Comparison of ENCODE assay signal across 22 cellular contexts in the genomic region with DNA sequence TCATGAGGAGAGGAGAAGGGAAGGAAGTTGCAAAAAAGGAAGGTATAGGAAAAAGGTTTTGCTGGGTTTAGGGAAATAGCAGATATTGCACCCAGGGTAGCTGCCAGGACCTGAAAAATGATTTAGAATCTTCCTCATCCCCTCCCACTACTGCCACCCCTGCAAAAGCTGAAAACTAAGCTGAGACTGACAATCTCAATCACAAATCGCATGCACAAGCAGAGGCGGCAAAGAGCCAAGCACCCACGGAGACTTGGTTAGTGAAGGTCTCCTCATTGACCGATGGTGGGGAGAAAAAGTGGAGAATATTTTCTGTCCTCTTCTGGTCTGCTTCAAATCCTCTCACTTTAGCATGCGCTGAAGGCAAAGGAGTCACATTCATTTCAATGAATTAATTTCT.
"Had no signal": no experiment of that assay in that cellular context is flagged by ENCODE, and none has a peak within 500 bp of the region (broad histone marks: within the 10 kb centered on the region; RNA-seq: fewer than 3 reads in every experiment).

No MANE protein-coding gene starts in this region.

- H3K4me1 ChIP-seq: colonic mucosa, left ventricle myocardium inferior, lower lobe of right lung, parathyroid adenoma, prostate gland, stomach, transverse colon had no signal

- H3K4me2 ChIP-seq: hepatocyte had no signal

- H3K9ac ChIP-seq: parathyroid adenoma had no signal

- H3K9me3 ChIP-seq: colonic mucosa, lower lobe of right lung, prostate gland, stomach, thoracic aorta, transverse colon had no signal

- H3K36me3 ChIP-seq: colonic mucosa, left ventricle myocardium inferior, lower lobe of right lung, prostate gland, stomach, thoracic aorta, transverse colon had no signal

- H3K27ac ChIP-seq: colonic mucosa, foreskin keratinocyte, hepatocyte, left ventricle myocardium inferior, lower lobe of right lung, parathyroid adenoma, prostate gland, skin epidermis, stomach, thoracic aorta, transverse colon had no signal

- H3K79me2 ChIP-seq: hepatocyte, parathyroid adenoma had no signal

- H3K27me3 ChIP-seq: colonic mucosa, foreskin keratinocyte, hepatocyte, stomach, transverse colon had no signal

- H2AFZ ChIP-seq: hepatocyte, parathyroid adenoma had no signal

- H3K4me3 ChIP-seq: colonic mucosa, hepatocyte, left ventricle myocardium inferior, lower lobe of right lung, prostate gland, skin epidermis, stomach, thoracic aorta, transverse colon had no signal

- ATAC-seq: left cardiac atrium, lower lobe of right lung, sciatic nerve had no signal

- DNase-seq: colonic mucosa; kidney; left cardiac atrium; left ventricle myocardium inferior; lower lobe of right lung; mesendoderm; naive B cell; occipital lobe; retina; stimulated activated CD4-positive, alpha-beta T cell treated with anti-CD3 and anti-CD28 coated beads, Interleukin-2, amount 100 ng/mL, for 24 hours; stimulated activated CD4-positive, alpha-beta T cell treated with anti-CD3 and anti-CD28 coated beads, Interleukin-4, amount 100 ng/mL, for 4 hours; stimulated activated naive CD4-positive, alpha-beta T cell; stomach; substantia nigra; transverse colon had no signal
